In genomic region chr6:90286884-90287488, GRCh38 we compare ENCODE assay signal across 8 cellular contexts. TPM values are rescaled to one million over a fixed set of nuclear protein-coding genes. Genes with fewer than 3 reads are reported as not detected.
A peak's percentile ranks its signal among the peaks of the same experiment; 100 is the strongest.
DNase-seq lines count a peak whose midpoint lies in the region; ATAC-seq and TF ChIP-seq lines count a peak whose summit lies in the region.

No MANE protein-coding gene starts in this region.

- H3K4me2 ChIP-seq in neuronal stem cell (ENCODE audit: insufficient read depth, low read length, poor library complexity, severe bottlenecking), result no peak overlapping the region

- H2BK5ac ChIP-seq in neuronal stem cell (ENCODE audit: low read length), result no peak overlapping the region

- no peak overlapping the region for H2AK5ac ChIP-seq in neuronal stem cell (ENCODE audit: low read depth, low read length)

- no peak overlapping the region for H4K91ac ChIP-seq in neuronal stem cell (ENCODE audit: low read depth, low read length, poor library complexity)

- H2BK15ac ChIP-seq in neuronal stem cell (ENCODE audit: low read length), result no peak overlapping the region

- H3K27ac ChIP-seq in VCaP (no peak overlapping the region), neuronal stem cell (replicated peaks; ENCODE audit: low read length) (no peak overlapping the region), tibial artery (no peak overlapping the region)
- H3K27ac ChIP-seq in effector memory CD4-positive, alpha-beta T cell (ENCODE audit: insufficient read depth, low read length, poor library complexity, severe bottlenecking), result peak overlapping the region; percentile 56

- no peak overlapping the region for H3K9ac ChIP-seq in neuronal stem cell (ENCODE audit: low read depth, low read length, poor library complexity)

- peak; percentile 60 for TF ChIP-seq CTCF in LNCaP clone FGC (IDR thresholded peaks at IDR 0.05; ENCODE audit: control insufficient read depth, extremely low read depth, insufficient read depth)
- TF ChIP-seq CTCF in VCaP (conservative IDR thresholded peaks at IDR 0.05), result peak; percentile 81
- TF ChIP-seq CTCF in tibial artery (IDR thresholded peaks at IDR 0.05), result peak in 1 of 2 experiments; percentile 31

- DNase-seq in Daoy (ENCODE audit: low read depth) (peak; percentile 37), LNCaP clone FGC (ENCODE audit: low read depth) (no peak), neuronal stem cell (ENCODE audit: low spot score) (peak; percentile 46), tibial artery (no peak)
- DNase-seq in effector memory CD4-positive, alpha-beta T cell, result peak in 1 of 3 donors; percentile 19

- no peaks in the 10 kb centered on the region for H3K9me3 ChIP-seq in effector memory CD4-positive, alpha-beta T cell (ENCODE audit: control insufficient read depth, low read length)
- H3K9me3 ChIP-seq in neuronal stem cell (replicated peaks in 1 of 2; ENCODE audit: control insufficient read depth in 2 of 2, insufficient read depth in 1 of 2, low read depth in 1 of 2, low read length in 2 of 2) (no peaks in the 10 kb centered on the region), tibial artery (no peaks in the 10 kb centered on the region)

- ATAC-seq in GM18873 (IDR thresholded peaks at IDR 0.05; ENCODE audit: low FRiP score, unreplicated experiment), result no peak
- no peak for ATAC-seq in HG03045 (IDR thresholded peaks at IDR 0.05; ENCODE audit: unreplicated experiment)

- no peaks in the 10 kb centered on the region for H3K36me3 ChIP-seq in effector memory CD4-positive, alpha-beta T cell (ENCODE audit: control insufficient read depth, insufficient read depth, low read length)
- H3K36me3 ChIP-seq in neuronal stem cell (replicated peaks in 1 of 2; ENCODE audit: control insufficient read depth in 2 of 2, insufficient read depth in 2 of 2, low read length in 2 of 2) (no peaks in the 10 kb centered on the region), tibial artery (no peaks in the 10 kb centered on the region)

- H3K14ac ChIP-seq in neuronal stem cell (ENCODE audit: low read length), result no peak overlapping the region

- H3K79me1 ChIP-seq in neuronal stem cell (ENCODE audit: low read depth, low read length), result no peaks in the 10 kb centered on the region

- intact Hi-C loops in tibial artery (cut with DNase I; ENCODE audit: low total_unique reads), result no loop called here

- H3K23ac ChIP-seq in neuronal stem cell (ENCODE audit: low read depth, low read length, poor library complexity), result no peak overlapping the region

- H3K18ac ChIP-seq in neuronal stem cell (ENCODE audit: low read length), result no peak overlapping the region

- no peak overlapping the region for H2AFZ ChIP-seq in neuronal stem cell (ENCODE audit: low read length)

- WGBS in neuronal stem cell (ENCODE audit: extremely low coverage in 2 of 2, insufficient read length in 2 of 2, insufficient replicate concordance in 1 of 2), 2 donors, result no CpG with 5 or more reads among the region's 4 CpGs

- peaks cover 20% of the 10 kb centered on the region for H3K4me1 ChIP-seq in effector memory CD4-positive, alpha-beta T cell (ENCODE audit: control insufficient read depth, insufficient read depth, low read length, poor library complexity, severe bottlenecking)
- H3K4me1 ChIP-seq in neuronal stem cell (ENCODE audit: control insufficient read depth in 2 of 2, insufficient read depth in 1 of 2, low read depth in 1 of 2, low read length in 2 of 2) (peaks cover 12 to 34% of the 10 kb centered on the region in 2 donors), tibial artery (peaks cover 0 to 23% (median 18%) of the 10 kb centered on the region in 4 donors)

- H3K4me3 ChIP-seq in LNCaP clone FGC (ENCODE audit: low read depth, low read length), result no peak overlapping the region
- H3K4me3 ChIP-seq in effector memory CD4-positive, alpha-beta T cell (ENCODE audit: insufficient read depth, low read depth, low read length, poor library complexity, severe bottlenecking), result no peak overlapping the region
- no peak overlapping the region for H3K4me3 ChIP-seq in neuronal stem cell (ENCODE audit: low read length in 2 of 2)
- no peak overlapping the region for H3K4me3 ChIP-seq in tibial artery

- H3K27me3 ChIP-seq in effector memory CD4-positive, alpha-beta T cell (replicated peaks; ENCODE audit: control insufficient read depth, insufficient read depth, low read length, poor library complexity, severe bottlenecking), result no peaks in the 10 kb centered on the region
- H3K27me3 ChIP-seq in neuronal stem cell (ENCODE audit: control insufficient read depth in 3 of 3, insufficient read depth in 3 of 3, low read depth in 1 of 3, low read length in 3 of 3) (no peaks in the 10 kb centered on the region), tibial artery (no peaks in the 10 kb centered on the region)

- no peak overlapping the region for H2BK120ac ChIP-seq in neuronal stem cell (ENCODE audit: low read depth, low read length)

- H2BK12ac ChIP-seq in neuronal stem cell (ENCODE audit: low read length), result no peak overlapping the region

- no peak overlapping the region for H3K4ac ChIP-seq in neuronal stem cell (ENCODE audit: low read length)

- H4K8ac ChIP-seq in neuronal stem cell (ENCODE audit: low read depth, low read length), result no peak overlapping the region

RNA-seq across cellular contexts. Expression of gene BACH2, which starts 9.7 kb away (rescaled TPM):
- total RNA-seq in Daoy (2014; rRNA removed; shearing (Covaris generic)), result 0.46 and 0.60 TPM in 2 replicates
- polyA plus RNA-seq in neuronal stem cell (2013, experiment 1 of 2), result 6.1 TPM
- 5.8 TPM for polyA plus RNA-seq in neuronal stem cell (2013, experiment 2 of 2)

Comparison
In these comparisons a context has a peak if more than half of its experiments do, and no peak if none do; other contexts are left out.
1. DNase-seq: peak in Daoy (single experiment) and neuronal stem cell (single experiment); none in LNCaP clone FGC (single experiment) and tibial artery (0 of 2).